Comparison of ENCODE assay signal across 8 cellular contexts in the genomic region with DNA sequence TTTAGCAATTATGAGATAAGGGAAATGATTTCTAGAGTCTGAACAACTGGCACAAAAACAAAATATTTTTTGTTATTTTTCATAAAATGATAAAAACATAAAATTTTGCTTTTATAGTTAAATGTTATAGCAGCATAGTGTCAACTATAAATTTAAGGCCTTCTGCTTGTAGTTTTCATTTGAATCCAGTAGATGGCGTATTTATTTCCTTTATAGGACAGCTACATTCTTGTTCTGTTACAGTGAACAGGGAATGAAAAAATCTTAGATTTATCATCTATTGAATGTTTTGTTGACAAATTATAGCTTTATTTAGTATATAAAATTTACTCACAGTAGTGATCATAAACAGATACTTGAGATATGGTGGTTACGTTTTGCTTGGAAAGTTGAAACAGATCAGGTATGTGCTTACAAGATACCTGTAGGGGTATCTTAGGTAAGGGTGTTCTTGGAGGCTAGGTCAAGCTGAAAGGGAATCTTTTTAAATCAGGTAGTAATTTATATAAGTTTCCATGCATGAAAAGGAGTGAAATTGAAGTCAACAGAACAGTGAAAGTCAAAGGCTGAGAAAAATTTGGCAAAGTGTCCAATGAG.
DNase-seq lines count a peak whose midpoint lies in the region; ATAC-seq and TF ChIP-seq lines count a peak whose summit lies in the region.

No MANE protein-coding gene starts in this region.

- TF ChIP-seq CTCF in GM06990 (IDR thresholded peaks at IDR 0.05; ENCODE audit: insufficient read depth, low read length, poor library complexity, severe bottlenecking): peak; percentile 48
- peak; percentile 72 for TF ChIP-seq CTCF in VCaP (conservative IDR thresholded peaks at IDR 0.05)

- peak; percentile 1 for DNase-seq in GM06990 (ENCODE audit: extremely low read depth, insufficient read length)
- DNase-seq in LHCN-M2 (ENCODE audit: low read depth): peak; percentile 1
- DNase-seq in left kidney (ENCODE audit: low read depth, low spot score): peak; percentile 47
- DNase-seq in NCI-H1930 (lab: John Stamatoyannopoulos, UW): no peak
- no peak for DNase-seq in activated CD4-positive, CD25-positive, alpha-beta regulatory T cell (lab: John Stamatoyannopoulos, UW)

- no peaks in the 10 kb centered on the region for H3K27me3 ChIP-seq in GM06990 (replicated peaks; ENCODE audit: control insufficient read depth, insufficient read depth, low read length)

- H3K27ac ChIP-seq in VCaP: peak overlapping the region; percentile 87

- ATAC-seq in GM21717 (IDR thresholded peaks at IDR 0.05; ENCODE audit: unreplicated experiment) (peak; percentile 78), HG02588 (IDR thresholded peaks at IDR 0.05; ENCODE audit: unreplicated experiment) (no peak)

- no peaks in the 10 kb centered on the region for H3K36me3 ChIP-seq in GM06990 (ENCODE audit: control insufficient read depth, insufficient read depth, low read length)

- H3K4me3 ChIP-seq in GM06990 (replicated peaks; ENCODE audit: low read depth, low read length): no peak overlapping the region

Comparison
In these comparisons a context has a peak if more than half of its experiments do, and no peak if none do; other contexts are left out.
1. DNase-seq: peak in GM06990 (single experiment), LHCN-M2 (single experiment) and left kidney (single experiment); none in NCI-H1930 (0 of 2) and activated CD4-positive, CD25-positive, alpha-beta regulatory T cell (0 of 4).